20 cellular contexts compared by ENCODE assay signal in genomic region chr4:181991374-181991773, GRCh38.
"Had no signal": no experiment of that assay in that cellular context is flagged by ENCODE, and none has a peak within 500 bp of the region (broad histone marks: within the 10 kb centered on the region; RNA-seq: fewer than 3 reads in every experiment).

No MANE protein-coding gene starts in this region.

- H3K36me3 ChIP-seq: SJSA1 had no signal

- H3K4me1 ChIP-seq: SJSA1 had no signal

- H3K4me3 ChIP-seq: SJSA1, SK-N-MC had no signal

- H3K9me3 ChIP-seq: SJSA1 had no signal

- H3K27ac ChIP-seq: SJSA1, SK-N-MC had no signal

- H3K27me3 ChIP-seq: SJSA1 had no signal

- FAIRE-seq: RCC 7860 had no signal

- DNase-seq: KBM-7, MV-4-11, NCI-H1048, NCI-H1105, NCI-H1417, NCI-H1436 treated with DMSO at 0.1 percent for 48 hours, NCI-H1694, NCI-H1930, NCI-H2081, NCI-H2107, NCI-H2227 treated with DMSO at 0.1 percent for 48 hours, NCI-H524, NCI-H526 treated with DMSO at 0.1 percent for 48 hours, NCI-H774, Right ventricle myocardium superior, RPMI8226, SIG-M5 had no signal
